8 cellular contexts compared by ENCODE assay signal in genomic region chr20:40258931-40259330, GRCh38.
"Had no signal": no experiment of that assay in that cellular context is flagged by ENCODE, and none has a peak within 500 bp of the region (broad histone marks: within the 10 kb centered on the region; RNA-seq: fewer than 3 reads in every experiment).

No MANE protein-coding gene starts in this region.

- H3K27ac ChIP-seq: HL-60, KMS-11 had no signal

- DNase-seq: IMR-90, KBM-7, KG1 had no signal

- H3K9ac ChIP-seq: KMS-11 had no signal

- H3K4me3 ChIP-seq: K562 had no signal

- ATAC-seq: HepG2, K562 had no signal

- FAIRE-seq: HepG2, HTR-8/SVneo, K562 had no signal

- H3K4me2 ChIP-seq: KMS-11 had no signal
